8 cellular contexts compared by ENCODE assay signal in genomic region chr12:26119391-26119981, GRCh38. TPM values are rescaled to one million over a fixed set of nuclear protein-coding genes. Genes with fewer than 3 reads are reported as not detected.
DNase-seq lines count a peak whose midpoint lies in the region; ATAC-seq and TF ChIP-seq lines count a peak whose summit lies in the region.

No MANE protein-coding gene starts in this region.

- H3K4me1 ChIP-seq in lower lobe of right lung = peaks cover 41% of the 10 kb centered on the region

- H3K36me3 ChIP-seq in brain microvascular endothelial cell (replicated peaks) (no peaks in the 10 kb centered on the region), lower lobe of right lung (no peaks in the 10 kb centered on the region)

- in situ Hi-C loops in brain microvascular endothelial cell (cut with HindIII; ENCODE audit: low pct_ligation_motif_present, low sequenced_read_pairs) = loop anchor here (25.0 kb wide), 1 partner anchor 518 kb away; no protein-coding TSS in a partner anchor

- H3K27me3 ChIP-seq in brain microvascular endothelial cell (replicated peaks) (no peaks in the 10 kb centered on the region), lower lobe of right lung (ENCODE audit: low read depth) (peaks cover 35% of the 10 kb centered on the region)

- TF ChIP-seq CTCF in brain microvascular endothelial cell (IDR thresholded peaks at IDR 0.05; ENCODE audit: low read depth, low read length, missing control alignments) = peak; percentile 70
- TF ChIP-seq CTCF in lower lobe of right lung (IDR thresholded peaks at IDR 0.05) = peak; percentile 54

- intact Hi-C loops in lower lobe of right lung (cut with DNase I) = no loop called here

- DNase-seq in AML-193 (lab: John Stamatoyannopoulos, UW) = peak; percentile 61 to 66
- peak; percentile 48 for DNase-seq in NCI-H226
- peak; percentile 61 for DNase-seq in brain microvascular endothelial cell
- DNase-seq in lower lobe of right lung = no peak
- DNase-seq in NCI-H345 treated with DMSO at 0.1 percent for 48 hours (lab: John Stamatoyannopoulos, UW; ENCODE audit: unreplicated experiment) = no peak
- no peak for DNase-seq in activated effector memory CD4-positive, alpha-beta T cell treated with anti-CD3 and anti-CD28 coated beads, Interleukin-2, amount 50 U/mL, for 16 hours
- DNase-seq in islet precursor cell = no peak

- H3K9me3 ChIP-seq in lower lobe of right lung = no peaks in the 10 kb centered on the region

- H3K4me3 ChIP-seq in brain microvascular endothelial cell (ENCODE audit: low read depth, low read length) = no peak overlapping the region
- no peak overlapping the region for H3K4me3 ChIP-seq in lower lobe of right lung

- no peak overlapping the region for H3K27ac ChIP-seq in brain microvascular endothelial cell
- peak overlapping the region; percentile 9 for H3K27ac ChIP-seq in lower lobe of right lung

- peak; percentile 35 for ATAC-seq in GM19438 (IDR thresholded peaks at IDR 0.05; ENCODE audit: low read depth, unreplicated experiment)
- ATAC-seq in lower lobe of right lung = no peak

RNA-seq across cellular contexts. Expression of gene BHLHE41, which starts 5.4 kb away (rescaled TPM):
- total RNA-seq in lower lobe of right lung = 125 TPM

Comparison
In these comparisons a context has a peak if more than half of its experiments do, and no peak if none do; other contexts are left out.
1. DNase-seq: peak in AML-193 (2 of 2), NCI-H226 (single experiment) and brain microvascular endothelial cell (single experiment); none in lower lobe of right lung (single experiment), NCI-H345 treated with DMSO at 0.1 percent for 48 hours (single experiment), activated effector memory CD4-positive, alpha-beta T cell treated with anti-CD3 and anti-CD28 coated beads, Interleukin-2, amount 50 U/mL, for 16 hours (single experiment) and islet precursor cell (single experiment).